Comparison of ENCODE assay signal across 1 cellular context in genomic region chr5:144170276-144171024, GRCh38.
TF ChIP-seq lines count a peak whose summit lies in the region.

Gene KCTD16, plus strand, starts transcription at chr5:144170873.
Gene YIPF5, minus strand, starts transcription at chr5:144170659. Its CDS starts 704 bp downstream, at chr5:144169955.

TF ChIP-seq in HepG2, 621 proteins besides CTCF, POLR2A, EP300 and RAD21 (continued from another document and continues in another):
- TF ChIP-seq TCF7 (IDR thresholded peaks at IDR 0.05; ENCODE audit: low read depth), result no peak
- TF ChIP-seq ZNF317 (CRISPR knock-in tag; IDR thresholded peaks at IDR 0.05), result no peak
- TF ChIP-seq SP4 (CRISPR knock-in tag; IDR thresholded peaks at IDR 0.05), result peak; percentile 83
- TF ChIP-seq ELF4 (CRISPR knock-in tag; IDR thresholded peaks at IDR 0.05; ENCODE audit: borderline replicate concordance), result no peak
- TF ChIP-seq SMAD9 (CRISPR knock-in tag; IDR thresholded peaks at IDR 0.05), result peak; percentile 81; the same call in 1 of the 2 replicates
- peak; percentile 52; the same call in 1 of the 2 replicates for TF ChIP-seq BCL3 (CRISPR knock-in tag; IDR thresholded peaks at IDR 0.05)
- TF ChIP-seq ZNF232 (CRISPR knock-in tag; IDR thresholded peaks at IDR 0.05; ENCODE audit: borderline replicate concordance), result peak; percentile 41; the same call in 1 of the 2 replicates
- TF ChIP-seq ZBTB25 (CRISPR knock-in tag; IDR thresholded peaks at IDR 0.05), result 0 out of 2 replicates have a peak, but pooled peaks have one; percentile 30
- no peak for TF ChIP-seq RAD51 (IDR thresholded peaks at IDR 0.05; ENCODE audit: borderline replicate concordance)
- TF ChIP-seq DZIP1 (CRISPR knock-in tag; IDR thresholded peaks at IDR 0.05), result no peak
- TF ChIP-seq ZBTB7B (CRISPR knock-in tag; IDR thresholded peaks at IDR 0.05), result 0 out of 2 replicates have a peak, but pooled peaks have one; percentile 42
- peak; percentile 62 for TF ChIP-seq AGO2 (optimal IDR thresholded peaks at IDR 0.05; ENCODE audit: low read depth, low read length)
- TF ChIP-seq AGO1 (IDR thresholded peaks at IDR 0.05; ENCODE audit: low read depth, low read length, poor library complexity, severe bottlenecking), result no peak
- no peak for TF ChIP-seq DMTF1 (CRISPR knock-in tag; IDR thresholded peaks at IDR 0.05)
- TF ChIP-seq KAT2B (IDR thresholded peaks at IDR 0.05; ENCODE audit: borderline replicate concordance, low read depth, low read length), result no peak
- peak in 1 of 2 experiments; percentile 69; a peak in 2 of 4 replicates for TF ChIP-seq HMGXB4 (CRISPR knock-in tag; IDR thresholded peaks at IDR 0.05; ENCODE audit: borderline replicate concordance in 1 of 2, low read depth in 1 of 2)
- peak; percentile 86 for TF ChIP-seq ZNF574 (CRISPR knock-in tag; IDR thresholded peaks at IDR 0.05)
- no peak for TF ChIP-seq ZNF224 (CRISPR knock-in tag; IDR thresholded peaks at IDR 0.05)
- TF ChIP-seq MYNN (CRISPR knock-in tag; IDR thresholded peaks at IDR 0.05; ENCODE audit: low read depth), result no peak
- TF ChIP-seq ZNF713 (CRISPR knock-in tag; IDR thresholded peaks at IDR 0.05), result no peak
- TF ChIP-seq ZNF432 (CRISPR knock-in tag; IDR thresholded peaks at IDR 0.05; ENCODE audit: borderline replicate concordance), result no peak
- TF ChIP-seq NFYB (CRISPR knock-in tag; IDR thresholded peaks at IDR 0.05), result peak; percentile 42; the same call in 1 of the 2 replicates
- TF ChIP-seq ZNF251 (CRISPR knock-in tag; IDR thresholded peaks at IDR 0.05), result no peak
- TF ChIP-seq JUNB (CRISPR knock-in tag; IDR thresholded peaks at IDR 0.05; ENCODE audit: borderline replicate concordance), result no peak
- no peak for TF ChIP-seq ARNT2 (CRISPR knock-in tag; IDR thresholded peaks at IDR 0.05; ENCODE audit: low read depth)
- no peak for TF ChIP-seq SRSF9 (IDR thresholded peaks at IDR 0.05; ENCODE audit: borderline replicate concordance, insufficient read depth, low read depth, low read length, poor library complexity, severe bottlenecking)
- TF ChIP-seq ARID4A (CRISPR knock-in tag; IDR thresholded peaks at IDR 0.05; ENCODE audit: borderline replicate concordance), result peak; percentile 96
- no peak for TF ChIP-seq CERS6 (CRISPR knock-in tag; IDR thresholded peaks at IDR 0.05)
- no peak for TF ChIP-seq SSRP1 (CRISPR knock-in tag; IDR thresholded peaks at IDR 0.05)
- TF ChIP-seq ZNF451 (CRISPR knock-in tag; IDR thresholded peaks at IDR 0.05), result no peak
- TF ChIP-seq SPEN (CRISPR knock-in tag; IDR thresholded peaks at IDR 0.05; ENCODE audit: low read depth), result peak; percentile 90
- TF ChIP-seq ZUFSP (CRISPR knock-in tag; IDR thresholded peaks at IDR 0.05; ENCODE audit: borderline replicate concordance), result no peak
- TF ChIP-seq TMF1 (CRISPR knock-in tag; IDR thresholded peaks at IDR 0.05; ENCODE audit: low read depth), result no peak
- TF ChIP-seq IKZF4 (CRISPR knock-in tag; IDR thresholded peaks at IDR 0.05; ENCODE audit: borderline replicate concordance, low read depth, not compliant biosample characterization), result peak; percentile 25
- peak; percentile 79 for TF ChIP-seq GMEB1 (CRISPR knock-in tag; IDR thresholded peaks at IDR 0.05; ENCODE audit: borderline replicate concordance)
- TF ChIP-seq MTF2 (CRISPR knock-in tag; IDR thresholded peaks at IDR 0.05; ENCODE audit: borderline replicate concordance), result no peak; the same call in 1 of the 2 replicates
- no peak for TF ChIP-seq ZNF282 (IDR thresholded peaks at IDR 0.05; ENCODE audit: partially characterized antibody)
